ENCODE assay signal across 8 cellular contexts in genomic region chr15:43800286-43801136, GRCh38. TPM values are rescaled to one million over a fixed set of nuclear protein-coding genes. Genes with fewer than 3 reads are reported as not detected.
DNase-seq lines count a peak whose midpoint lies in the region; TF ChIP-seq lines count a peak whose summit lies in the region.

TSS of gene HYPK (plus strand) at chr15:43800599. CDS start at chr15:43800623, 24 bp downstream.

- in situ Hi-C loops in GM23248 (cut with MboI) = no loop called here

- peaks cover 76% of the 10 kb centered on the region for H3F3A ChIP-seq in DOHH2 (ENCODE audit: control insufficient read depth, insufficient read depth)
- peaks cover 69% of the 10 kb centered on the region for H3F3A ChIP-seq in GM23248 (ENCODE audit: insufficient read depth)
- peaks cover 11% of the 10 kb centered on the region; the same call in 1 of the 2 replicates for H3F3A ChIP-seq in Loucy (ENCODE audit: low read depth)
- peaks cover 77% of the 10 kb centered on the region for H3F3A ChIP-seq in neural progenitor cell (ENCODE audit: low read depth)

- peak; percentile 95 for DNase-seq in GM23248
- peak; percentile 88 to 89 for DNase-seq in SJCRH30
- DNase-seq in activated gamma-delta T cell treated with Interleukin-2 at 50 U/mL for 16 hours = peak; percentile 93
- DNase-seq in foreskin fibroblast = peak; percentile 86 to 96
- DNase-seq in neural progenitor cell (ENCODE audit: low spot score) = peak; percentile 86
- DNase-seq in stromal cell of bone marrow (ENCODE audit: low read depth) = peak; percentile 82

- H3K36me3 Mint-ChIP-seq in neural progenitor cell = peaks cover 26% of the 10 kb centered on the region

- H3K27me3 ChIP-seq in DOHH2 (ENCODE audit: control insufficient read depth, low read length) = no peaks in the 10 kb centered on the region
- H3K27me3 ChIP-seq in GM23248 (replicated peaks; ENCODE audit: insufficient read depth) = no peaks in the 10 kb centered on the region
- H3K27me3 ChIP-seq in Loucy (ENCODE audit: insufficient read depth, low read length, poor library complexity, severe bottlenecking) = no peaks in the 10 kb centered on the region
- no peaks in the 10 kb centered on the region for H3K27me3 ChIP-seq in SJCRH30
- no peaks in the 10 kb centered on the region for H3K27me3 ChIP-seq in neural progenitor cell

- no peaks in the 10 kb centered on the region for H3K9me3 Mint-ChIP-seq in neural progenitor cell

- H3K4me2 ChIP-seq in DOHH2 (ENCODE audit: low read length) (peak within 1 kb of the TSS; percentile 90), GM23248 (ENCODE audit: unreplicated experiment) (peak within 1 kb of the TSS; percentile 93), Loucy (ENCODE audit: low read depth, low read length, poor library complexity, severe bottlenecking) (peak within 1 kb of the TSS; percentile 86), neural progenitor cell (peak within 1 kb of the TSS; percentile 92)

- peaks cover 83% of the 10 kb centered on the region for H3K4me1 ChIP-seq in DOHH2 (ENCODE audit: control insufficient read depth, low read length)
- H3K4me1 ChIP-seq in GM23248 (ENCODE audit: insufficient read depth) = peaks cover 37% of the 10 kb centered on the region
- H3K4me1 ChIP-seq in Loucy (ENCODE audit: insufficient read depth, low read length, poor library complexity, severe bottlenecking) = peaks cover 27% of the 10 kb centered on the region
- H3K4me1 ChIP-seq in SJCRH30 = peaks cover 9% of the 10 kb centered on the region; the same call in 1 of the 2 replicates
- H3K4me1 ChIP-seq in neural progenitor cell = peaks cover 22% of the 10 kb centered on the region

- H4K20me1 ChIP-seq in DOHH2 (ENCODE audit: control insufficient read depth, insufficient read depth, low read depth, low read length) = no peaks in the 10 kb centered on the region
- H4K20me1 ChIP-seq in GM23248 (ENCODE audit: insufficient read depth) = peaks cover 2% of the 10 kb centered on the region; the same call in 1 of the 2 replicates
- H4K20me1 ChIP-seq in Loucy (ENCODE audit: insufficient read depth, low read length, poor library complexity, severe bottlenecking) = peaks cover 14% of the 10 kb centered on the region
- peaks cover 11% of the 10 kb centered on the region for H4K20me1 ChIP-seq in neural progenitor cell (ENCODE audit: low read depth)

- H3K36me3 ChIP-seq in DOHH2 (ENCODE audit: control insufficient read depth, low read length) (peaks cover 93% of the 10 kb centered on the region), GM23248 (ENCODE audit: low read depth) (peaks cover 27% of the 10 kb centered on the region), Loucy (ENCODE audit: insufficient read depth, low read length) (peaks cover 39% of the 10 kb centered on the region; the same call in 1 of the 2 replicates), SJCRH30 (peaks cover 43% of the 10 kb centered on the region), neural progenitor cell (no peaks in the 10 kb centered on the region)

- peak within 1 kb of the TSS; percentile 99 for H3K27ac ChIP-seq in DOHH2 (ENCODE audit: low read depth, low read length)
- peak within 1 kb of the TSS; percentile 75 for H3K27ac ChIP-seq in GM23248
- H3K27ac ChIP-seq in SJCRH30 = peak within 1 kb of the TSS; percentile 14
- peak within 1 kb of the TSS; percentile 87 for H3K27ac ChIP-seq in neural progenitor cell

- TF ChIP-seq CTCF in DOHH2 (IDR thresholded peaks at IDR 0.05; ENCODE audit: low read depth, low read length, poor library complexity, severe bottlenecking) (no peak), Loucy (conservative IDR thresholded peaks at IDR 0.05; ENCODE audit: low read length) (no peak), foreskin fibroblast (IDR thresholded peaks at IDR 0.05; ENCODE audit: low read depth, low read length) (no peak), neural progenitor cell (IDR thresholded peaks at IDR 0.05) (no peak)

- H3K27me3 Mint-ChIP-seq in neural progenitor cell (ENCODE audit: insufficient read depth, low read depth) = peaks cover 3% of the 10 kb centered on the region

- peak within 1 kb of the TSS; percentile 95 for H3K4me3 ChIP-seq in DOHH2 (ENCODE audit: low read length)
- peak within 1 kb of the TSS; percentile 94 for H3K4me3 ChIP-seq in GM23248
- H3K4me3 ChIP-seq in Loucy (ENCODE audit: low read length, poor library complexity, severe bottlenecking) = peak within 1 kb of the TSS; percentile 91
- H3K4me3 ChIP-seq in SJCRH30 = peak within 1 kb of the TSS; percentile 73
- peak within 1 kb of the TSS; percentile 69 to 94 for H3K4me3 ChIP-seq in foreskin fibroblast (ENCODE audit: low read depth in 1 of 2, low read length in 2 of 2)
- peak within 1 kb of the TSS; percentile 77 for H3K4me3 ChIP-seq in neural progenitor cell

- H3K4me3 Mint-ChIP-seq in neural progenitor cell = peak within 1 kb of the TSS; percentile 100

- 8% methylated on average over 42 to 44 of the region's 44 CpGs for WGBS in GM23248 (ENCODE audit: low coverage in 1 of 2, low lambda C conversion rate in 2 of 2, missing lambda C conversion rate in 2 of 2), 2 experiments

- H3K79me2 ChIP-seq in DOHH2 (ENCODE audit: control insufficient read depth, low read length) (peaks cover 36% of the 10 kb centered on the region), GM23248 (ENCODE audit: insufficient read depth) (peaks cover 35% of the 10 kb centered on the region), Loucy (ENCODE audit: insufficient read depth, low read length) (peaks cover 27% of the 10 kb centered on the region), neural progenitor cell (ENCODE audit: low read depth) (peaks cover 18% of the 10 kb centered on the region)

- H3K9me3 ChIP-seq in DOHH2 (ENCODE audit: control insufficient read depth, insufficient read depth, low read length) (peaks cover 4% of the 10 kb centered on the region; the same call in 1 of the 2 replicates), GM23248 (ENCODE audit: low read depth) (no peaks in the 10 kb centered on the region), Loucy (ENCODE audit: insufficient read depth, low read depth, low read length) (no peaks in the 10 kb centered on the region), SJCRH30 (replicated peaks) (no peaks in the 10 kb centered on the region), neural progenitor cell (ENCODE audit: low read depth) (no peaks in the 10 kb centered on the region)

- H2AFZ ChIP-seq in GM23248 (peak within 1 kb of the TSS; percentile 84), Loucy (ENCODE audit: low read length) (peak within 1 kb of the TSS; percentile 81), neural progenitor cell (replicated peaks) (peak within 1 kb of the TSS; percentile 51)

- H3K4me1 Mint-ChIP-seq in neural progenitor cell = peaks cover 35% of the 10 kb centered on the region

- H3K9ac ChIP-seq in GM23248 (peak within 1 kb of the TSS; percentile 93), Loucy (ENCODE audit: low read depth, low read length, poor library complexity, severe bottlenecking) (peak within 1 kb of the TSS; percentile 88), neural progenitor cell (peak within 1 kb of the TSS; percentile 44)

- H3K9me2 ChIP-seq in DOHH2 (replicated peaks; ENCODE audit: control insufficient read depth, low read length) = no peaks in the 10 kb centered on the region
- no peaks in the 10 kb centered on the region for H3K9me2 ChIP-seq in GM23248 (ENCODE audit: insufficient read depth)
- no peaks in the 10 kb centered on the region for H3K9me2 ChIP-seq in Loucy (replicated peaks; ENCODE audit: low read depth, low read length)

- peak within 1 kb of the TSS; percentile 96 for H3K27ac Mint-ChIP-seq in neural progenitor cell

RNA-seq across cellular contexts. Expression of gene HYPK, which starts in this region (rescaled TPM):
- total RNA-seq in GM23248 (2014; rRNA removed; shearing (Covaris generic)) = 0.76 and 8.2 TPM in 2 replicates
- 14.0 and 19.9 TPM in 2 replicates for polyA plus RNA-seq in GM23248 (2016; fragmentation: Nextera tagmentation; extraction: Ambion mirVana)
- total RNA-seq in SJCRH30 (2014; rRNA removed; shearing (Covaris generic)) = 9.4 and 10.5 TPM in 2 replicates
- total RNA-seq in neural progenitor cell (ENCODE audit: low replicate concordance) = 6.7 and 8.3 TPM in 2 replicates

Comparison
In these comparisons a context has a peak if more than half of its experiments do, and no peak if none do; other contexts are left out.
1. Peak in every context shown above with its lines: DNase-seq, H3K4me3 ChIP-seq and H3K27ac ChIP-seq.
2. H3K27ac ChIP-seq: peak in every context shown above with its lines; median percentile 99 in DOHH2; 87 in neural progenitor cell; 75 in GM23248; 14 in SJCRH30.